In genomic region chr6:117559299-117559698, GRCh38 we compare ENCODE assay signal across 13 cellular contexts.
"Had no signal": no experiment of that assay in that cellular context is flagged by ENCODE, and none has a peak within 500 bp of the region (broad histone marks: within the 10 kb centered on the region; RNA-seq: fewer than 3 reads in every experiment).

No MANE protein-coding gene starts in this region.

- H3K27ac ChIP-seq: coronary artery, hepatocyte, neural progenitor cell, sigmoid colon, upper lobe of right lung had no signal

- H3K27ac Mint-ChIP-seq: activated T-helper 17 cell treated with anti-CD3 and anti-CD28 coated beads, Interleukin-2, amount 50 U/mL, for 72 hours; neural progenitor cell; stimulated activated naive CD8-positive, alpha-beta T cell treated with anti-CD3 and anti-CD28 coated beads, Interleukin-15, amount 100 ng/mL, for 72 hours had no signal

- H3K4me1 ChIP-seq: neural progenitor cell, sigmoid colon, upper lobe of right lung had no signal

- H3K4me1 Mint-ChIP-seq: activated T-helper 17 cell treated with anti-CD3 and anti-CD28 coated beads, Interleukin-2, amount 50 U/mL, for 72 hours; neural progenitor cell; stimulated activated naive CD8-positive, alpha-beta T cell treated with anti-CD3 and anti-CD28 coated beads, Interleukin-15, amount 100 ng/mL, for 72 hours had no signal

- H3K9me3 ChIP-seq: sigmoid colon, upper lobe of right lung had no signal

- H3K27me3 Mint-ChIP-seq: activated T-helper 17 cell treated with anti-CD3 and anti-CD28 coated beads, Interleukin-2, amount 50 U/mL, for 72 hours; stimulated activated naive CD8-positive, alpha-beta T cell treated with anti-CD3 and anti-CD28 coated beads, Interleukin-15, amount 100 ng/mL, for 72 hours had no signal

- H3K4me3 Mint-ChIP-seq: activated T-helper 17 cell treated with anti-CD3 and anti-CD28 coated beads, Interleukin-2, amount 50 U/mL, for 72 hours; neural progenitor cell; stimulated activated naive CD8-positive, alpha-beta T cell treated with anti-CD3 and anti-CD28 coated beads, Interleukin-15, amount 100 ng/mL, for 72 hours had no signal

- H3K27me3 ChIP-seq: hepatocyte, neural progenitor cell, sigmoid colon, upper lobe of right lung had no signal

- DNase-seq: activated naive CD4-positive, alpha-beta T cell treated with anti-CD3 and anti-CD28 coated beads, Interleukin-2, amount 50 U/mL, for 16 hours; caudate nucleus; islet precursor cell; sigmoid colon; stimulated activated CD4-positive, alpha-beta T cell treated with anti-CD3 and anti-CD28 coated beads, Interleukin-1b, Interleukin-23, amount 100 ng/mL, for 48 hours; stimulated activated naive CD8-positive, alpha-beta T cell treated with anti-CD3 and anti-CD28 coated beads, Interleukin-15, amount 100 ng/mL, for 72 hours; upper lobe of right lung had no signal

- H3K9me3 Mint-ChIP-seq: activated T-helper 17 cell treated with anti-CD3 and anti-CD28 coated beads, Interleukin-2, amount 50 U/mL, for 72 hours; neural progenitor cell; stimulated activated naive CD8-positive, alpha-beta T cell treated with anti-CD3 and anti-CD28 coated beads, Interleukin-15, amount 100 ng/mL, for 72 hours had no signal

- ATAC-seq: activated CD4-positive, CD25-positive, alpha-beta regulatory T cell treated with anti-CD3 and anti-CD28 coated beads, Interleukin-2, amount 50 U/mL, for 24 hours; activated T-helper 17 cell treated with anti-CD3 and anti-CD28 coated beads, Interleukin-2, amount 50 U/mL, for 72 hours; esophagus mucosa; stimulated activated naive CD8-positive, alpha-beta T cell treated with anti-CD3 and anti-CD28 coated beads, Interleukin-15, amount 100 ng/mL, for 72 hours; upper lobe of right lung had no signal

- H3K4me3 ChIP-seq: coronary artery, hepatocyte, neural progenitor cell, sigmoid colon, upper lobe of right lung had no signal
